In genomic region chr1:100222428-100222827, GRCh38 we compare ENCODE assay signal across 31 cellular contexts. TPM values are rescaled to one million over a fixed set of nuclear protein-coding genes. Genes with fewer than 3 reads are reported as not detected.
"Had no signal": no experiment of that assay in that cellular context is flagged by ENCODE, and none has a peak within 500 bp of the region (broad histone marks: within the 10 kb centered on the region; RNA-seq: fewer than 3 reads in every experiment).

No MANE protein-coding gene starts in this region.

- DNase-seq: colonic mucosa; cortex of kidney; dermis blood vessel endothelial cell; dorsolateral prefrontal cortex; effector CD4-positive, alpha-beta T cell; effector CD8-positive, alpha-beta T cell; effector memory CD4-positive, alpha-beta T cell; effector memory CD8-positive, alpha-beta T cell; endodermal cell; erythroblast; esophagus squamous epithelium; foreskin fibroblast; foreskin keratinocyte; foreskin melanocyte; gastrocnemius medialis; glutamatergic neuron; head of caudate nucleus; heart left ventricle; heart right ventricle had no signal

- H3K4me3 Mint-ChIP-seq: dendritic cell treated with granulocyte-macrophage colony-stimulating factor and Interleukin-4, amounts not matched to agents 40 ng/mL and 50 ng/mL, for 4 days; effector memory CD8-positive, alpha-beta T cell; endodermal cell had no signal

- H3K27me3 Mint-ChIP-seq: dendritic cell treated with granulocyte-macrophage colony-stimulating factor and Interleukin-4, amounts not matched to agents 40 ng/mL and 50 ng/mL, for 4 days; effector memory CD8-positive, alpha-beta T cell had no signal

- H3K27ac ChIP-seq: colonic mucosa, coronary artery, dorsolateral prefrontal cortex, epithelial cell of prostate, esophagus muscularis mucosa, esophagus squamous epithelium, foreskin keratinocyte, gastrocnemius medialis, gastroesophageal sphincter, heart left ventricle, heart right ventricle had no signal

- H3K4me1 ChIP-seq: colonic mucosa, esophagus muscularis mucosa, esophagus squamous epithelium, foreskin keratinocyte, gastroesophageal sphincter had no signal

- H3K9me3 Mint-ChIP-seq: dendritic cell treated with granulocyte-macrophage colony-stimulating factor and Interleukin-4, amounts not matched to agents 40 ng/mL and 50 ng/mL, for 4 days; effector memory CD8-positive, alpha-beta T cell; endodermal cell had no signal

- H3K4me3 ChIP-seq: colonic mucosa, coronary artery, dorsolateral prefrontal cortex, esophagus muscularis mucosa, esophagus squamous epithelium, gastrocnemius medialis, gastroesophageal sphincter, heart left ventricle, heart right ventricle had no signal

- FAIRE-seq: colon, endometrium, endothelial cell of umbilical vein, frontal cortex had no signal

- ATAC-seq: effector memory CD8-positive, alpha-beta T cell; esophagus mucosa; foreskin keratinocyte; gastrocnemius medialis; gastroesophageal sphincter; heart left ventricle; heart right ventricle had no signal

- H3K27me3 ChIP-seq: colonic mucosa, dorsolateral prefrontal cortex, esophagus muscularis mucosa, esophagus squamous epithelium, foreskin keratinocyte, gastrocnemius medialis, gastroesophageal sphincter, heart left ventricle, heart right ventricle had no signal

- H3K27ac Mint-ChIP-seq: dendritic cell treated with granulocyte-macrophage colony-stimulating factor and Interleukin-4, amounts not matched to agents 40 ng/mL and 50 ng/mL, for 4 days; endodermal cell had no signal

- H3K36me3 ChIP-seq: colonic mucosa had no signal

- H3K9me3 ChIP-seq: colonic mucosa, esophagus muscularis mucosa, esophagus squamous epithelium, gastrocnemius medialis, gastroesophageal sphincter, heart left ventricle, heart right ventricle had no signal

RNA-seq across cellular contexts. Expression of gene LRRC39, which starts 44.4 kb away (rescaled TPM):
- total RNA-seq: dermis blood vessel endothelial cell, epithelial cell of proximal tubule, esophagus mucosa, fibroblast of villous mesenchyme had no signal
